In the genomic region with DNA sequence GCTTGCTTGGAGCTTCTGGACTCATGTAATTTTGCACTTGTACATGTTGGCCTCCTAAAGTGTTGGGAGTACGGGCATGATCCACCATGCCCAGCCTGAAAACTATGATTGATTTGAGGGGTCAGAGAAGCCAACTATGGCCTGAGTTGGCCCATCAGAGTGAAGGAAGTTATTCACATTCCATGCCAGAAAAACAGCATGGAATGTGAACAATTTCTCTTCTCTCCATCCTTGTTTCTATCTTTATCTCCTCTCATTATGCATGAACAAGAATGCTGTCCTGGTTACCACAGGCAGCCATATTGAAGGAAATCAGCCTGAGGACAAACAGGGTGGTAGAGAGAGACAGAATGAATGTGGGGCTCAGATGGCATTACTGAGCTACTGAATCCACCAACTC, we compare ENCODE assay signal across 15 cellular contexts. TPM values are rescaled to one million over a fixed set of nuclear protein-coding genes. Genes with fewer than 3 reads are reported as not detected.
A peak's percentile ranks its signal among the peaks of the same experiment; 100 is the strongest.
DNase-seq lines count a peak whose midpoint lies in the region; ATAC-seq, FAIRE-seq and TF ChIP-seq lines count a peak whose summit lies in the region.
"Had no signal": no experiment of that assay in that cellular context is flagged by ENCODE, and none has a peak within 500 bp of the region (broad histone marks: within the 10 kb centered on the region; RNA-seq: fewer than 3 reads in every experiment).

No MANE protein-coding gene starts in this region.

- H3K9ac ChIP-seq in IMR-90 (ENCODE audit: low read depth, low read length) (no peak overlapping the region), endothelial cell of umbilical vein (replicated peaks; ENCODE audit: extremely low read depth, insufficient read depth, low read length) (no peak overlapping the region), neuronal stem cell (ENCODE audit: low read depth, low read length, poor library complexity) (no peak overlapping the region)

- H4K91ac ChIP-seq in IMR-90 (ENCODE audit: insufficient read depth, low read depth, low read length), result 0 out of 2 replicates have a peak overlapping the region, but pooled peaks have one; percentile 14
- H4K91ac ChIP-seq in neuronal stem cell (ENCODE audit: low read depth, low read length, poor library complexity), result no peak overlapping the region

- peak; percentile 84 for ATAC-seq in IMR-90 (ENCODE audit: low read depth)
- no peak for ATAC-seq in GM21576 (IDR thresholded peaks at IDR 0.05; ENCODE audit: unreplicated experiment)
- ATAC-seq: A549, esophagus mucosa, lower lobe of right lung had no signal

- peak overlapping the region; percentile 69; the same call in 1 of the 2 replicates for H2BK20ac ChIP-seq in IMR-90 (ENCODE audit: low read depth, low read length)

- no peak for TF ChIP-seq POLR2A in IMR-90 (IDR thresholded peaks at IDR 0.05; ENCODE audit: low read depth, low read length)
- no peak for TF ChIP-seq POLR2A in endothelial cell of umbilical vein (IDR thresholded peaks at IDR 0.05; ENCODE audit: low read depth, low read length)

- H3K79me1 ChIP-seq in IMR-90 (ENCODE audit: low read depth in 1 of 2, low read length in 2 of 2) (no peaks in the 10 kb centered on the region), neuronal stem cell (ENCODE audit: low read depth, low read length) (no peaks in the 10 kb centered on the region)

- H3K4me3 ChIP-seq in IMR-90 (ENCODE audit: insufficient read depth, low read depth, low read length), result no peak overlapping the region
- H3K4me3 ChIP-seq in endothelial cell of umbilical vein (replicated peaks in 1 of 3; ENCODE audit: insufficient read depth in 1 of 3, low read depth in 1 of 3, low read length in 3 of 3), result no peak overlapping the region
- no peak overlapping the region for H3K4me3 ChIP-seq in neuronal stem cell (ENCODE audit: low read length in 2 of 2)
- H3K4me3 ChIP-seq: A549, adrenal gland, lower lobe of right lung had no signal

- in situ Hi-C loops in IMR-90 (cut with MboI; ENCODE audit: low sequenced_read_pairs), result no loop called here

- intact Hi-C loops in activated CD4-positive, alpha-beta memory T cell treated with anti-CD3 and anti-CD28 coated beads for 36 hours (cut with micrococcal nuclease), result loop anchor here (10.0 kb wide), 2 partner anchors 316 to 1236 kb away; a partner anchor contains a TSS
- intact Hi-C loops in IMR-90 (cut with micrococcal nuclease) (no loop called here), endothelial cell of umbilical vein (cut with micrococcal nuclease) (no loop called here)

- peak overlapping the region; percentile 52 for H3K27ac Mint-ChIP-seq in activated CD4-positive, alpha-beta memory T cell treated with anti-CD3 and anti-CD28 coated beads for 36 hours
- no peak overlapping the region for H3K27ac Mint-ChIP-seq in activated CD4-positive, alpha-beta memory T cell treated with anti-CD3 and anti-CD28 coated beads, Interleukin-2, amount 10 ng/mL, durations not matched to agents 7 days and 5 days
- no peak overlapping the region for H3K27ac Mint-ChIP-seq in progenitor cell of endocrine pancreas
- H3K27ac Mint-ChIP-seq: IgD-negative memory B cell had no signal

- peak overlapping the region; percentile 7 for H3K4me3 Mint-ChIP-seq in activated CD4-positive, alpha-beta memory T cell treated with anti-CD3 and anti-CD28 coated beads for 36 hours
- H3K4me3 Mint-ChIP-seq in activated CD4-positive, alpha-beta memory T cell treated with anti-CD3 and anti-CD28 coated beads, Interleukin-2, amount 10 ng/mL, durations not matched to agents 7 days and 5 days, result no peak overlapping the region
- no peak overlapping the region for H3K4me3 Mint-ChIP-seq in progenitor cell of endocrine pancreas (ENCODE audit: low read depth)
- H3K4me3 Mint-ChIP-seq: IgD-negative memory B cell had no signal

- peak overlapping the region; percentile 67; the same call in 1 of the 2 replicates for H3K4ac ChIP-seq in IMR-90 (ENCODE audit: low read depth, low read length)
- no peak overlapping the region for H3K4ac ChIP-seq in neuronal stem cell (ENCODE audit: low read length)

- H2BK120ac ChIP-seq in IMR-90 (ENCODE audit: low read depth, low read length) (peak overlapping the region; percentile 61), neuronal stem cell (ENCODE audit: low read depth, low read length) (no peak overlapping the region)

- peaks cover 8% of the 10 kb centered on the region for H3K4me1 ChIP-seq in IMR-90 (ENCODE audit: control insufficient read depth, insufficient read depth, low read length)
- no peaks in the 10 kb centered on the region for H3K4me1 ChIP-seq in endothelial cell of umbilical vein (ENCODE audit: control insufficient read depth, extremely low read depth, insufficient read depth, low read length)
- H3K4me1 ChIP-seq in neuronal stem cell (ENCODE audit: control insufficient read depth in 2 of 2, insufficient read depth in 1 of 2, low read depth in 1 of 2, low read length in 2 of 2), result no peaks in the 10 kb centered on the region
- H3K4me1 ChIP-seq: A549 had no signal

- H3K14ac ChIP-seq in IMR-90 (replicated peaks; ENCODE audit: low read depth, low read length), result 0 out of 2 replicates have a peak overlapping the region, but pooled peaks have one; percentile 65
- H3K14ac ChIP-seq in neuronal stem cell (ENCODE audit: low read length), result no peak overlapping the region

- no peak overlapping the region for H2AK9ac ChIP-seq in IMR-90 (replicated peaks; ENCODE audit: low read depth, low read length, poor library complexity)

- H3K4me2 ChIP-seq in IMR-90 (ENCODE audit: low read depth, low read length), result no peak overlapping the region
- H3K4me2 ChIP-seq in endothelial cell of umbilical vein (ENCODE audit: insufficient read depth, low read length), result no peak overlapping the region
- H3K4me2 ChIP-seq in neuronal stem cell (ENCODE audit: insufficient read depth, low read length, poor library complexity, severe bottlenecking), result no peak overlapping the region
- H3K4me2 ChIP-seq: A549 had no signal

- no peak overlapping the region; the same call in 2 of the 3 replicates for H2BK15ac ChIP-seq in IMR-90 (ENCODE audit: low read depth, low read length)
- H2BK15ac ChIP-seq in neuronal stem cell (ENCODE audit: low read length), result no peak overlapping the region

- no peaks in the 10 kb centered on the region for H3K27me3 Mint-ChIP-seq in activated CD4-positive, alpha-beta memory T cell treated with anti-CD3 and anti-CD28 coated beads for 36 hours
- no peaks in the 10 kb centered on the region for H3K27me3 Mint-ChIP-seq in activated CD4-positive, alpha-beta memory T cell treated with anti-CD3 and anti-CD28 coated beads, Interleukin-2, amount 10 ng/mL, durations not matched to agents 7 days and 5 days
- no peaks in the 10 kb centered on the region for H3K27me3 Mint-ChIP-seq in progenitor cell of endocrine pancreas
- H3K27me3 Mint-ChIP-seq: IgD-negative memory B cell had no signal

- no CpG with 5 or more reads among the region's 1 CpG for WGBS in IMR-90 (ENCODE audit: extremely low coverage in 2 of 2, insufficient read length in 1 of 2), 2 experiments
- no CpG with 5 or more reads among the region's 1 CpG for WGBS in neuronal stem cell (ENCODE audit: extremely low coverage in 2 of 2, insufficient read length in 2 of 2, insufficient replicate concordance in 1 of 2), 2 donors

- H3K36me3 Mint-ChIP-seq in activated CD4-positive, alpha-beta memory T cell treated with anti-CD3 and anti-CD28 coated beads for 36 hours, result peaks cover 31% of the 10 kb centered on the region
- peaks cover 37% of the 10 kb centered on the region for H3K36me3 Mint-ChIP-seq in activated CD4-positive, alpha-beta memory T cell treated with anti-CD3 and anti-CD28 coated beads, Interleukin-2, amount 10 ng/mL, durations not matched to agents 7 days and 5 days (ENCODE audit: low read depth)
- H3K36me3 Mint-ChIP-seq in progenitor cell of endocrine pancreas (ENCODE audit: insufficient read depth), result no peaks in the 10 kb centered on the region
- H3K36me3 Mint-ChIP-seq: IgD-negative memory B cell had no signal

- peak overlapping the region; percentile 55; the same call in 1 of the 2 replicates for H3K27ac ChIP-seq in IMR-90 (ENCODE audit: insufficient read depth, low read length)
- no peak overlapping the region for H3K27ac ChIP-seq in endothelial cell of umbilical vein (ENCODE audit: insufficient read depth, low read depth, low read length)
- H3K27ac ChIP-seq in neuronal stem cell (replicated peaks; ENCODE audit: low read length), result no peak overlapping the region
- H3K27ac ChIP-seq: A549, adrenal gland, lower lobe of right lung had no signal

- FAIRE-seq in endothelial cell of umbilical vein (lab: Jason Lieb, UNC), result no peak
- FAIRE-seq: A549 had no signal

- H3K27me3 ChIP-seq in IMR-90 (ENCODE audit: control insufficient read depth, insufficient read depth, low read length) (no peaks in the 10 kb centered on the region), endothelial cell of umbilical vein (ENCODE audit: control insufficient read depth in 2 of 2, insufficient read depth in 2 of 2, low read length in 2 of 2) (no peaks in the 10 kb centered on the region), neuronal stem cell (ENCODE audit: control insufficient read depth in 3 of 3, insufficient read depth in 3 of 3, low read depth in 1 of 3, low read length in 3 of 3) (no peaks in the 10 kb centered on the region)
- H3K27me3 ChIP-seq: adrenal gland had no signal

- dilution Hi-C loops in IMR-90 (cut with HindIII; ENCODE audit: low sequenced_read_pairs, unreplicated experiment), result no loop called here
- dilution Hi-C loops in endothelial cell of umbilical vein (cut with MboI; ENCODE audit: extremely low pct_ligation_motif_present, low sequenced_read_pairs), result no loop called here

- POLR2A ChIA-PET in activated CD4-positive, alpha-beta memory T cell treated with anti-CD3 and anti-CD28 coated beads for 36 hours (lab: Charles Lee), result interaction anchor here (0.7 to 1.1 kb wide), 2 partner anchors 16 to 66 kb away, joined by 3 to 7 read pairs; no protein-coding TSS in a partner anchor
- POLR2A ChIA-PET in activated CD4-positive, alpha-beta memory T cell treated with anti-CD3 and anti-CD28 coated beads, Interleukin-2, amount 10 ng/mL, durations not matched to agents 7 days and 5 days (lab: Charles Lee), result interaction anchor here (1.1 to 2.8 kb wide), 2 partner anchors 13 to 16 kb away, joined by 5 to 9 read pairs; no protein-coding TSS in a partner anchor
- POLR2A ChIA-PET in IMR-90 (lab: Charles Lee; ENCODE audit: unreplicated experiment), result no interaction called here
- POLR2A ChIA-PET in endothelial cell of umbilical vein (lab: Charles Lee), result no interaction called here

- H2AFZ ChIP-seq in IMR-90 (replicated peaks; ENCODE audit: low read length, poor library complexity), result peak overlapping the region; percentile 81
- H2AFZ ChIP-seq in endothelial cell of umbilical vein (ENCODE audit: low read depth, low read length), result no peak overlapping the region
- H2AFZ ChIP-seq in neuronal stem cell (ENCODE audit: low read length), result peak overlapping the region; percentile 57

- peak overlapping the region; percentile 26; the same call in 1 of the 2 replicates for H3K56ac ChIP-seq in IMR-90 (ENCODE audit: extremely low read depth, insufficient read depth, low read length)

- TF ChIP-seq CTCF in IMR-90 (conservative IDR thresholded peaks at IDR 0.05; ENCODE audit: low read depth, low read length), result no peak
- no peak for TF ChIP-seq CTCF in endothelial cell of umbilical vein (IDR thresholded peaks at IDR 0.05; ENCODE audit: extremely low read depth in 1 of 2, insufficient read depth in 1 of 2, low read depth in 1 of 2, low read length in 2 of 2)
- no peak for TF ChIP-seq CTCF in progenitor cell of endocrine pancreas (IDR thresholded peaks at IDR 0.05; ENCODE audit: unreplicated experiment)

- H3K9me3 Mint-ChIP-seq in activated CD4-positive, alpha-beta memory T cell treated with anti-CD3 and anti-CD28 coated beads for 36 hours, result peaks cover 3% of the 10 kb centered on the region
- H3K9me3 Mint-ChIP-seq in activated CD4-positive, alpha-beta memory T cell treated with anti-CD3 and anti-CD28 coated beads, Interleukin-2, amount 10 ng/mL, durations not matched to agents 7 days and 5 days, result peaks cover 5% of the 10 kb centered on the region
- H3K9me3 Mint-ChIP-seq in progenitor cell of endocrine pancreas (ENCODE audit: low read depth), result peaks cover 2% of the 10 kb centered on the region

- peak overlapping the region; percentile 52 for H4K5ac ChIP-seq in IMR-90 (ENCODE audit: low read depth, low read length)

- peak overlapping the region; percentile 76; the same call in 1 of the 2 replicates for H3K18ac ChIP-seq in IMR-90 (ENCODE audit: low read depth, low read length)
- no peak overlapping the region for H3K18ac ChIP-seq in neuronal stem cell (ENCODE audit: low read length)

- no peak for DNase-seq in activated CD4-positive, alpha-beta memory T cell treated with anti-CD3 and anti-CD28 coated beads for 36 hours
- no peak for DNase-seq in activated CD4-positive, alpha-beta memory T cell treated with anti-CD3 and anti-CD28 coated beads, Interleukin-2, amount 10 ng/mL, durations not matched to agents 7 days and 5 days
- DNase-seq in IMR-90, result peak; percentile 52
- DNase-seq in endothelial cell of umbilical vein (ENCODE audit: low read depth, low spot score), result peak; percentile 35
- no peak for DNase-seq in neuronal stem cell (ENCODE audit: low spot score)
- no peak for DNase-seq in NCI-H510A treated with DMSO at 0.1 percent for 48 hours (lab: John Stamatoyannopoulos, UW)
- no peak for DNase-seq in progenitor cell of endocrine pancreas (ENCODE audit: low spot score, unreplicated experiment)
- DNase-seq: adrenal gland, lower lobe of right lung, NCI-H1048, SHP77 had no signal

- peaks cover 38% of the 10 kb centered on the region for H3K4me1 Mint-ChIP-seq in activated CD4-positive, alpha-beta memory T cell treated with anti-CD3 and anti-CD28 coated beads for 36 hours (ENCODE audit: low read depth)
- peaks cover 39% of the 10 kb centered on the region for H3K4me1 Mint-ChIP-seq in activated CD4-positive, alpha-beta memory T cell treated with anti-CD3 and anti-CD28 coated beads, Interleukin-2, amount 10 ng/mL, durations not matched to agents 7 days and 5 days
- H3K4me1 Mint-ChIP-seq in progenitor cell of endocrine pancreas (ENCODE audit: low read depth), result no peaks in the 10 kb centered on the region

- H2BK12ac ChIP-seq in neuronal stem cell (ENCODE audit: low read length), result no peak overlapping the region

- H3K79me2 ChIP-seq in endothelial cell of umbilical vein (ENCODE audit: control insufficient read depth, insufficient read depth, low read length), result no peaks in the 10 kb centered on the region

- H4K8ac ChIP-seq in IMR-90 (ENCODE audit: low read depth in 2 of 2, low read length in 2 of 2) (peak overlapping the region; percentile 27 to 86; a peak in 2 of 4 replicates), neuronal stem cell (ENCODE audit: low read depth, low read length) (no peak overlapping the region)

- TF ChIP-seq RAD21 in IMR-90 (IDR thresholded peaks at IDR 0.05; ENCODE audit: low read length), result no peak

- CTCF ChIA-PET in activated CD4-positive, alpha-beta memory T cell treated with anti-CD3 and anti-CD28 coated beads for 36 hours (lab: Charles Lee), result interaction anchor here (1.1 kb wide), 1 partner anchor 66 kb away, joined by 3 read pairs; no protein-coding TSS in a partner anchor
- CTCF ChIA-PET in activated CD4-positive, alpha-beta memory T cell treated with anti-CD3 and anti-CD28 coated beads, Interleukin-2, amount 10 ng/mL, durations not matched to agents 7 days and 5 days (lab: Charles Lee), result no interaction called here
- CTCF ChIA-PET in IMR-90 (lab: Yijun Ruan, JAX) (no interaction called here), endothelial cell of umbilical vein (lab: Charles Lee) (no interaction called here)

- H3K9me1 ChIP-seq in IMR-90 (ENCODE audit: insufficient read depth, low read length) (peaks cover 12% of the 10 kb centered on the region), endothelial cell of umbilical vein (replicated peaks; ENCODE audit: control insufficient read depth, extremely low read depth, insufficient read depth, low read length) (no peaks in the 10 kb centered on the region)

- H4K20me1 ChIP-seq in IMR-90 (ENCODE audit: insufficient read depth, low read length) (no peaks in the 10 kb centered on the region), endothelial cell of umbilical vein (replicated peaks; ENCODE audit: control insufficient read depth, extremely low read depth, insufficient read depth, low read length) (no peaks in the 10 kb centered on the region)

- H3K9me3 ChIP-seq in IMR-90 (ENCODE audit: control insufficient read depth, insufficient read depth, low read length) (no peaks in the 10 kb centered on the region), endothelial cell of umbilical vein (replicated peaks; ENCODE audit: control insufficient read depth, insufficient read depth, low read length) (no peaks in the 10 kb centered on the region), neuronal stem cell (replicated peaks in 1 of 2; ENCODE audit: control insufficient read depth in 2 of 2, insufficient read depth in 1 of 2, low read depth in 1 of 2, low read length in 2 of 2) (peaks cover 0 to 6% of the 10 kb centered on the region in 2 donors)
- H3K9me3 ChIP-seq: A549, adrenal gland, lower lobe of right lung had no signal

- H3K23ac ChIP-seq in IMR-90 (ENCODE audit: low read depth, low read length) (0 out of 2 replicates have a peak overlapping the region, but pooled peaks have one; percentile 10), neuronal stem cell (ENCODE audit: low read depth, low read length, poor library complexity) (no peak overlapping the region)

- H2AK5ac ChIP-seq in IMR-90 (ENCODE audit: low read depth, low read length), result no peak overlapping the region; the same call in 1 of the 2 replicates
- no peak overlapping the region for H2AK5ac ChIP-seq in neuronal stem cell (ENCODE audit: low read depth, low read length)

- H2BK5ac ChIP-seq in IMR-90 (ENCODE audit: low read depth, low read length, poor library complexity, severe bottlenecking), result peak overlapping the region; percentile 92
- no peak overlapping the region for H2BK5ac ChIP-seq in neuronal stem cell (ENCODE audit: low read length)

- H3K36me3 ChIP-seq in IMR-90 (ENCODE audit: control insufficient read depth, insufficient read depth, low read length), result no peaks in the 10 kb centered on the region
- no peaks in the 10 kb centered on the region for H3K36me3 ChIP-seq in endothelial cell of umbilical vein (ENCODE audit: control insufficient read depth in 2 of 2, extremely low read depth in 1 of 2, insufficient read depth in 2 of 2, low read length in 2 of 2)
- no peaks in the 10 kb centered on the region for H3K36me3 ChIP-seq in neuronal stem cell (replicated peaks in 1 of 2; ENCODE audit: control insufficient read depth in 2 of 2, insufficient read depth in 2 of 2, low read length in 2 of 2)
- H3K36me3 ChIP-seq: adrenal gland, lower lobe of right lung had no signal

- BruUV-seq in IMR-90 (replicated peaks; lab: Mats Ljungman, UMichigan) (no TSS peak), endothelial cell of umbilical vein (replicated peaks; lab: Mats Ljungman, UMichigan) (no TSS peak)

RNA-seq across cellular contexts. Expression of a gene that starts 3.5 kb away (rescaled TPM):
- 10 to 100 TPM; 63.9 to 66.8 TPM for total RNA-seq in activated CD4-positive, alpha-beta memory T cell treated with anti-CD3 and anti-CD28 coated beads for 36 hours
- 100 to 1,000 TPM; 102 to 111 TPM for total RNA-seq in activated CD4-positive, alpha-beta memory T cell treated with anti-CD3 and anti-CD28 coated beads, Interleukin-2, amount 10 ng/mL, durations not matched to agents 7 days and 5 days
- total RNA-seq in IMR-90 (2012; rRNA removed) (under 0.01 and 1.1 TPM in 2 replicates), endothelial cell of umbilical vein (0.20 and 0.25 TPM in 2 replicates), progenitor cell of endocrine pancreas (0.49 and 0.55 TPM in 2 replicates)
- polyA plus RNA-seq in IMR-90 (2012; rRNA removed) (0.07 and 0.29 TPM in 2 replicates), endothelial cell of umbilical vein (0.06 TPM in 1 of 2 replicates, not detected in the other)
- polyA plus RNA-seq in IMR-90 (2012; cell fraction: cytosol; rRNA removed), result 0.03 and 0.26 TPM in 2 replicates
- 0.15 and 0.55 TPM in 2 replicates for polyA plus RNA-seq in IMR-90 (2012; cell fraction: nucleus; rRNA removed; ENCODE audit: low replicate concordance)
- not detected in 2 replicates for polyA plus RNA-seq in endothelial cell of umbilical vein (2011; cell fraction: cytosol; rRNA removed)
- 0.03 and 0.06 TPM in 2 replicates for polyA plus RNA-seq in endothelial cell of umbilical vein (2011; cell fraction: nucleus; rRNA removed)
- polyA plus RNA-seq in endothelial cell of umbilical vein (2012), result not detected in 2 replicates
- polyA minus RNA-seq in endothelial cell of umbilical vein, result 0.68 and 0.98 TPM in 2 replicates
- polyA minus RNA-seq in endothelial cell of umbilical vein (2011; cell fraction: cytosol; rRNA and poly(A)+ RNA removed), result 2.0 TPM
- 0.82 and 1.7 TPM in 2 replicates for polyA minus RNA-seq in endothelial cell of umbilical vein (2011; cell fraction: nucleus; rRNA and poly(A)+ RNA removed)
- 0.03 TPM for polyA plus RNA-seq in neuronal stem cell (2013, experiment 1 of 2)
- polyA plus RNA-seq in neuronal stem cell (2013, experiment 2 of 2), result 0.01 TPM

Comparison
In these comparisons a context has a peak if more than half of its experiments do, and no peak if none do; other contexts are left out.
1. DNase-seq: peak in IMR-90 (single experiment) and endothelial cell of umbilical vein (single experiment); none in activated CD4-positive, alpha-beta memory T cell treated with anti-CD3 and anti-CD28 coated beads for 36 hours (single experiment), activated CD4-positive, alpha-beta memory T cell treated with anti-CD3 and anti-CD28 coated beads, Interleukin-2, amount 10 ng/mL, durations not matched to agents 7 days and 5 days (single experiment), neuronal stem cell (single experiment), NCI-H510A treated with DMSO at 0.1 percent for 48 hours (single experiment) and progenitor cell of endocrine pancreas (single experiment).
2. RNA of a gene that starts 3.5 kb away (total RNA-seq): 102 to 111 TPM in activated CD4-positive, alpha-beta memory T cell treated with anti-CD3 and anti-CD28 coated beads, Interleukin-2, amount 10 ng/mL, durations not matched to agents 7 days and 5 days and 63.9 to 66.8 TPM in activated CD4-positive, alpha-beta memory T cell treated with anti-CD3 and anti-CD28 coated beads for 36 hours; under 0.01 to 1.1 TPM in IMR-90, 0.49 to 0.55 TPM in progenitor cell of endocrine pancreas and 0.20 to 0.25 TPM in endothelial cell of umbilical vein; every median in the first group is over 10 times any median in the second.
3. POLR2A ChIA-PET loops: an anchor here in activated CD4-positive, alpha-beta memory T cell treated with anti-CD3 and anti-CD28 coated beads for 36 hours (0.7 to 1.1 kb wide) and activated CD4-positive, alpha-beta memory T cell treated with anti-CD3 and anti-CD28 coated beads, Interleukin-2, amount 10 ng/mL, durations not matched to agents 7 days and 5 days (1.1 to 2.8 kb wide); none called in IMR-90 and endothelial cell of umbilical vein.